Comparison of ENCODE assay signal across 28 cellular contexts in the genomic region with DNA sequence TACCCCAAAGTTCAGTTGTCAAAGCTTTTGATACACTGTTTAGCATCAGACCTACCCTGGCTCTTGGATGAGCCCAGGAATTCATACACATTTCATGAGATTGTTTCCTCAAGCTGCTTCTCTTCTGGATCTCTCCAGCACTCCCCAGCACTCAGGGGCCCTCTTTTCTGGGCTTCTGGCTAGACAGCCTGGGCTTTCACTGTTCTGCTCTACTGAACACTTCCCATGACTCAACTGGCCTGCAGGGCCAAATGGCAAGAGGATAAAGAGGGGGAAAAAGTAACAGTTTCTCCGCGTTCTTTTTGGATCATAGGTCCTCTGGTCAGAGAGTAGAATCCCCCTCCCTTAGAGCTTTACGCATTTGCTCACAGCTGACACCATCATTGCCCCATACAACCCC. TPM values are rescaled to one million over a fixed set of nuclear protein-coding genes. Genes with fewer than 3 reads are reported as not detected.
"Had no signal": no experiment of that assay in that cellular context is flagged by ENCODE, and none has a peak within 500 bp of the region (broad histone marks: within the 10 kb centered on the region; RNA-seq: fewer than 3 reads in every experiment).

No MANE protein-coding gene starts in this region.

- H3K36me3 ChIP-seq: esophagus squamous epithelium, lower lobe of right lung, neutrophil, right lobe of liver, thoracic aorta, uterus had no signal

- H3K4me1 ChIP-seq: esophagus squamous epithelium, lower lobe of right lung, right lobe of liver, uterus had no signal

- H3K4me3 ChIP-seq: esophagus squamous epithelium, lower lobe of right lung, mucosa of descending colon, right lobe of liver, thoracic aorta, uterus had no signal

- DNase-seq: activated CD4-positive, alpha-beta memory T cell treated with anti-CD3 and anti-CD28 coated beads, Interleukin-2, amount 10 ng/mL, durations not matched to agents 7 days and 5 days; activated CD4-positive, alpha-beta T cell treated with anti-CD3 and anti-CD28 coated beads, Interleukin-2, amount 10 ng/mL, durations not matched to agents 24 days and 14 days; activated CD8-positive, alpha-beta memory T cell treated with anti-CD3 and anti-CD28 coated beads, Interleukin-2, amount 50 U/mL, for 48 hours; activated gamma-delta T cell treated with Interleukin-2 at 50 U/mL for 16 hours; activated naive CD4-positive, alpha-beta T cell treated with anti-CD3 and anti-CD28 coated beads, Interleukin-2, amount 50 U/mL, for 16 hours; activated T-cell treated with anti-CD3 and anti-CD28 coated beads, Interleukin-2, amount 50 U/mL, for 24 hours; amniotic stem cell; central memory CD4-positive, alpha-beta T cell; effector CD4-positive, alpha-beta T cell; esophagus squamous epithelium; head of caudate nucleus; hippocampal formation; kidney; lower lobe of right lung; mucosa of descending colon; right lobe of liver; stimulated activated CD4-positive, alpha-beta T cell treated with anti-CD3 and anti-CD28 coated beads, Interleukin-2, amount 100 ng/mL, for 48 hours; stimulated activated naive CD8-positive, alpha-beta T cell treated with anti-CD3 and anti-CD28 coated beads, Interleukin-15, Interleukin-2, amounts not matched to agents 100 U/mL and 50 U/mL, for 24 hours; uterus had no signal

- H3K27me3 ChIP-seq: esophagus squamous epithelium, neutrophil, right lobe of liver, uterus had no signal

- FAIRE-seq: frontal cortex, kidney, TTC549 had no signal

- ATAC-seq: activated T-helper 17 cell treated with anti-CD3 and anti-CD28 coated beads, Interleukin-2, amount 50 U/mL, for 72 hours; left lobe of liver; lower lobe of right lung; mucosa of descending colon; natural killer cell treated with Interleukin-12 subunit alpha and Interleukin-12 subunit beta and Interleukin-15 and Interleukin-18, amount 100 ng/mL, for 72 hours; right lobe of liver; stimulated activated naive CD8-positive, alpha-beta T cell treated with anti-CD3 and anti-CD28 coated beads, Interleukin-15, Interleukin-2, amounts not matched to agents 100 U/mL and 50 U/mL, for 24 hours had no signal

- H3K9me3 ChIP-seq: esophagus squamous epithelium, lower lobe of right lung, mucosa of descending colon, neutrophil, right lobe of liver, thoracic aorta, uterus had no signal

- H3K27ac ChIP-seq: esophagus squamous epithelium, lower lobe of right lung, neutrophil, right lobe of liver, thoracic aorta, uterus, VCaP had no signal

RNA-seq across cellular contexts. Expression of a gene that starts 20.9 kb away (rescaled TPM):
- total RNA-seq: activated CD4-positive, alpha-beta memory T cell treated with anti-CD3 and anti-CD28 coated beads, Interleukin-2, amount 10 ng/mL, durations not matched to agents 7 days and 5 days; activated CD4-positive, alpha-beta T cell treated with anti-CD3 and anti-CD28 coated beads, Interleukin-2, amount 10 ng/mL, durations not matched to agents 24 days and 14 days; activated T-helper 17 cell treated with anti-CD3 and anti-CD28 coated beads, Interleukin-2, amount 50 U/mL, for 72 hours; natural killer cell treated with Interleukin-12 subunit alpha and Interleukin-12 subunit beta and Interleukin-15 and Interleukin-18, amount 100 ng/mL, for 72 hours; T-helper 1 cell treated with Interleukin-12 subunit alpha and Interleukin-12 subunit beta and Interleukin-4 antibody, amounts not matched to agents 30 ng/mL and 1 ng/mL, for 36 hours had no signal
